ENCODE assay signal across 9 cellular contexts in genomic region chr3:151415289-151415688, GRCh38. TPM values are rescaled to one million over a fixed set of nuclear protein-coding genes. Genes with fewer than 3 reads are reported as not detected.
"Had no signal": no experiment of that assay in that cellular context is flagged by ENCODE, and none has a peak within 500 bp of the region (broad histone marks: within the 10 kb centered on the region; RNA-seq: fewer than 3 reads in every experiment).

No MANE protein-coding gene starts in this region.

- ATAC-seq: GM23338, HepG2 had no signal

- H3K27ac ChIP-seq: HL-60 had no signal

- H2AFZ ChIP-seq: GM23338 had no signal

- DNase-seq: H9, HCEC 1CT, KBM-7 had no signal

- H3K4me3 ChIP-seq: GM23338 had no signal

- H3K4me2 ChIP-seq: GM23338 had no signal

RNA-seq across cellular contexts. Expression of gene P2RY12, which starts 30.7 kb away (rescaled TPM):
- total RNA-seq: GM23338, H1, H9, HepG2, HT1080 had no signal
- polyA plus RNA-seq: H1, HepG2 had no signal

RNA-seq across cellular contexts. Expression of gene IGSF10, which starts 45.6 kb away (rescaled TPM):
- total RNA-seq: HepG2 had no signal
- polyA plus RNA-seq: IgD-negative memory B cell had no signal
